Comparison of ENCODE assay signal across 8 cellular contexts in genomic region chr2:27720004-27720551, GRCh38. TPM values are rescaled to one million over a fixed set of nuclear protein-coding genes. Genes with fewer than 3 reads are reported as not detected.
DNase-seq lines count a peak whose midpoint lies in the region; ATAC-seq and TF ChIP-seq lines count a peak whose summit lies in the region.

No MANE protein-coding gene starts in this region.

- peak; percentile 25 for ATAC-seq in CD4-positive, alpha-beta T cell (ENCODE audit: poor library complexity)
- peak; percentile 89 to 94 for ATAC-seq in natural killer cell treated with Interleukin-12 subunit alpha and Interleukin-12 subunit beta and Interleukin-15 and Interleukin-18, amount 100 ng/mL, for 72 hours
- ATAC-seq in left lobe of liver, result no peak

- CTCF ChIA-PET in CD4-positive, alpha-beta T cell (lab: Charles Lee), result no interaction called here

- peaks cover 9 to 20% of the 10 kb centered on the region in 2 donors for H3K4me1 ChIP-seq in adrenal gland (replicated peaks in 1 of 2)

- H3K27ac ChIP-seq in CD4-positive, alpha-beta T cell (ENCODE audit: low read depth, low read length), result no peak overlapping the region
- H3K27ac ChIP-seq in adrenal gland, result peak overlapping the region in 3 of 5 donors; percentile 11 to 87 (median 80)

- peaks cover 25% of the 10 kb centered on the region for H3K27me3 Mint-ChIP-seq in CD4-positive, alpha-beta T cell
- H3K27me3 Mint-ChIP-seq in natural killer cell treated with Interleukin-12 subunit alpha and Interleukin-12 subunit beta and Interleukin-15 and Interleukin-18, amount 100 ng/mL, for 72 hours, result peaks cover 0 to 18% of the 10 kb centered on the region in 2 donors

- no peak overlapping the region for H3K4me3 ChIP-seq in adrenal gland

- POLR2A ChIA-PET in CD4-positive, alpha-beta T cell (lab: Charles Lee), result no interaction called here

- H3K4me1 Mint-ChIP-seq in CD4-positive, alpha-beta T cell (ENCODE audit: low read depth), result peaks cover 12% of the 10 kb centered on the region
- peaks cover 33 to 35% of the 10 kb centered on the region in 2 donors for H3K4me1 Mint-ChIP-seq in natural killer cell treated with Interleukin-12 subunit alpha and Interleukin-12 subunit beta and Interleukin-15 and Interleukin-18, amount 100 ng/mL, for 72 hours (ENCODE audit: low read depth in 2 of 2)

- H3K36me3 Mint-ChIP-seq in CD4-positive, alpha-beta T cell (ENCODE audit: low read depth), result no peaks in the 10 kb centered on the region
- H3K36me3 Mint-ChIP-seq in natural killer cell treated with Interleukin-12 subunit alpha and Interleukin-12 subunit beta and Interleukin-15 and Interleukin-18, amount 100 ng/mL, for 72 hours, result no peaks in the 10 kb centered on the region

- H3K36me3 ChIP-seq in adrenal gland (replicated peaks in 1 of 2), result no peaks in the 10 kb centered on the region

- DNase-seq in CD4-positive, alpha-beta T cell, result peak in 3 of 10 experiments; percentile 6 to 20 (median 14)
- peak; percentile 11 for DNase-seq in NOMO-1 treated with dmso at 0.1 percent for 144 hours (lab: John Stamatoyannopoulos, UW; ENCODE audit: unreplicated experiment)
- DNase-seq in adrenal gland, result peak; percentile 79 to 91 (median 87)
- peak; percentile 70 for DNase-seq in natural killer cell treated with Interleukin-12 subunit alpha and Interleukin-12 subunit beta and Interleukin-15 and Interleukin-18, amount 100 ng/mL, for 72 hours (ENCODE audit: low spot score)
- DNase-seq in NCI-H2081 treated with DMSO at 0.1 percent for 48 hours (lab: John Stamatoyannopoulos, UW), result no peak
- DNase-seq in Ammon's horn (ENCODE audit: low spot score), result no peak
- no peak for DNase-seq in left lobe of liver (ENCODE audit: low spot score)
- no peak for DNase-seq in GM19240 (ENCODE audit: insufficient read length, low spot score)

- intact Hi-C loops in CD4-positive, alpha-beta T cell (cut with DNase I, micrococcal nuclease), result no loop called here
- intact Hi-C loops in adrenal gland (cut with DNase I), result no loop called here

- H3K27ac Mint-ChIP-seq in CD4-positive, alpha-beta T cell, result no peak overlapping the region
- H3K27ac Mint-ChIP-seq in natural killer cell treated with Interleukin-12 subunit alpha and Interleukin-12 subunit beta and Interleukin-15 and Interleukin-18, amount 100 ng/mL, for 72 hours, result peak overlapping the region; percentile 25 to 44

- H3K9me3 ChIP-seq in CD4-positive, alpha-beta T cell (ENCODE audit: control insufficient read depth, low read length), result no peaks in the 10 kb centered on the region
- no peaks in the 10 kb centered on the region for H3K9me3 ChIP-seq in adrenal gland (replicated peaks in 1 of 3)

- 25 to 41% (median 33%) methylated on average over 7 of the region's 7 CpGs for WGBS in adrenal gland, 4 donors

- H3K4me3 Mint-ChIP-seq in CD4-positive, alpha-beta T cell, result no peak overlapping the region
- peak overlapping the region; percentile 30 for H3K4me3 Mint-ChIP-seq in natural killer cell treated with Interleukin-12 subunit alpha and Interleukin-12 subunit beta and Interleukin-15 and Interleukin-18, amount 100 ng/mL, for 72 hours

- H3K9me3 Mint-ChIP-seq in CD4-positive, alpha-beta T cell, result no peaks in the 10 kb centered on the region
- H3K9me3 Mint-ChIP-seq in natural killer cell treated with Interleukin-12 subunit alpha and Interleukin-12 subunit beta and Interleukin-15 and Interleukin-18, amount 100 ng/mL, for 72 hours, result no peaks in the 10 kb centered on the region

- TF ChIP-seq POLR2A in adrenal gland (IDR thresholded peaks at IDR 0.05), result no peak

- TF ChIP-seq CTCF in CD4-positive, alpha-beta T cell (IDR thresholded peaks at IDR 0.05), result no peak
- no peak for TF ChIP-seq CTCF in adrenal gland (IDR thresholded peaks at IDR 0.05)

- H3K27me3 ChIP-seq in CD4-positive, alpha-beta T cell (ENCODE audit: control insufficient read depth, insufficient read depth, low read length), result peaks cover 10% of the 10 kb centered on the region
- H3K27me3 ChIP-seq in adrenal gland, result no peaks in the 10 kb centered on the region

RNA-seq across cellular contexts. Expression of gene MRPL33, which starts 51.4 kb away (rescaled TPM):
- total RNA-seq in CD4-positive, alpha-beta T cell, result 10 to 100 TPM; 33.1 to 37.2 TPM
- total RNA-seq in adrenal gland, result 1,000 to 10,000 TPM in 1 of 8 donors, 100 to 1,000 TPM in 7; 211 to 1,020 (median 554) TPM
- 100 to 1,000 TPM; 253 to 508 (median 491) TPM for polyA plus RNA-seq in adrenal gland
- total RNA-seq in natural killer cell treated with Interleukin-12 subunit alpha and Interleukin-12 subunit beta and Interleukin-15 and Interleukin-18, amount 100 ng/mL, for 72 hours, result 10 to 100 TPM; 58.3 to 77.6 TPM
- 21.3 TPM for total RNA-seq in left lobe of liver

RNA-seq across cellular contexts. Expression of gene SLC4A1AP, which starts 56.4 kb away (rescaled TPM):
- total RNA-seq in CD4-positive, alpha-beta T cell, result 10 to 100 TPM; 14.2 to 15.3 TPM
- 10 to 100 TPM; 14.4 to 28.6 (median 22.3) TPM for total RNA-seq in adrenal gland
- 10 to 100 TPM; 13.0 to 41.1 (median 15.0) TPM for polyA plus RNA-seq in adrenal gland
- total RNA-seq in natural killer cell treated with Interleukin-12 subunit alpha and Interleukin-12 subunit beta and Interleukin-15 and Interleukin-18, amount 100 ng/mL, for 72 hours, result 10 to 100 TPM; 31.1 to 33.3 TPM
- 7.6 TPM for total RNA-seq in left lobe of liver

RNA-seq across cellular contexts. Expression of gene SUPT7L, which starts 56.7 kb away (rescaled TPM):
- 10 to 100 TPM; 48.5 to 52.2 TPM for total RNA-seq in CD4-positive, alpha-beta T cell
- total RNA-seq in adrenal gland, result 10 to 100 TPM; 16.6 to 36.9 (median 31.0) TPM
- polyA plus RNA-seq in adrenal gland, result 10 to 100 TPM; 36.8 to 51.4 (median 50.0) TPM
- total RNA-seq in natural killer cell treated with Interleukin-12 subunit alpha and Interleukin-12 subunit beta and Interleukin-15 and Interleukin-18, amount 100 ng/mL, for 72 hours, result 10 to 100 TPM; 32.9 to 41.9 TPM
- total RNA-seq in left lobe of liver, result 12.2 TPM

Comparison
In these comparisons a context has a peak if more than half of its experiments do, and no peak if none do; other contexts are left out.
1. DNase-seq: peak in NOMO-1 treated with dmso at 0.1 percent for 144 hours (single experiment), adrenal gland (7 of 7) and natural killer cell treated with Interleukin-12 subunit alpha and Interleukin-12 subunit beta and Interleukin-15 and Interleukin-18, amount 100 ng/mL, for 72 hours (single experiment); none in NCI-H2081 treated with DMSO at 0.1 percent for 48 hours (single experiment), Ammon's horn (single experiment), left lobe of liver (single experiment) and GM19240 (single experiment).